14 cellular contexts compared by ENCODE assay signal in genomic region chr4:15488658-15489470, GRCh38. TPM values are rescaled to one million over a fixed set of nuclear protein-coding genes. Genes with fewer than 3 reads are reported as not detected.
DNase-seq lines count a peak whose midpoint lies in the region; ATAC-seq, FAIRE-seq and TF ChIP-seq lines count a peak whose summit lies in the region.
"Had no signal": no experiment of that assay in that cellular context is flagged by ENCODE, and none has a peak within 500 bp of the region (broad histone marks: within the 10 kb centered on the region; RNA-seq: fewer than 3 reads in every experiment).

No MANE protein-coding gene starts in this region.

- H3K27me3 ChIP-seq in bronchial epithelial cell (ENCODE audit: control insufficient read depth, insufficient read depth, low read length): no peaks in the 10 kb centered on the region
- H3K27me3 ChIP-seq in heart right ventricle: no peaks in the 10 kb centered on the region

- intact Hi-C loops in heart right ventricle (cut with DNase I): loop anchor here in 1 of 10 donors (10.0 kb wide), 1 partner anchor 396 kb away; no protein-coding TSS in a partner anchor

- DNase-seq in H4 (ENCODE audit: low spot score) (peak; percentile 75), bronchial epithelial cell (ENCODE audit: low read depth) (no peak), heart right ventricle (no peak), coronary artery (ENCODE audit: low spot score) (no peak), NCI-H345 treated with DMSO at 0.1 percent for 48 hours (lab: John Stamatoyannopoulos, UW; ENCODE audit: unreplicated experiment) (no peak)
- DNase-seq: activated CD4-positive, alpha-beta T cell treated with anti-CD3 and anti-CD28 coated beads for 4 hours; foreskin melanocyte; NCI-H1436 treated with DMSO at 0.1 percent for 48 hours; NCI-H2227 treated with DMSO at 0.1 percent for 48 hours; SHP77 treated with DMSO at 0.1 percent for 48 hours; small intestine; stimulated activated naive B cell treated with anti-CD40 and anti-IgM and Interleukin-4, amounts not matched to agents 10 μg/mL and 1 μg/mL and 100 μg/mL, for 72 hours had no signal

- TF ChIP-seq CTCF in bronchial epithelial cell (IDR thresholded peaks at IDR 0.05; ENCODE audit: insufficient read depth, low read length, severe bottlenecking) (no peak), heart right ventricle (IDR thresholded peaks at IDR 0.05) (no peak), coronary artery (IDR thresholded peaks at IDR 0.05) (no peak)

- H3K36me3 ChIP-seq in bronchial epithelial cell (ENCODE audit: control insufficient read depth, insufficient read depth, low read length): no peaks in the 10 kb centered on the region
- peaks cover 0 to 66% (median 0%) of the 10 kb centered on the region in 9 donors for H3K36me3 ChIP-seq in heart right ventricle

- FAIRE-seq in bronchial epithelial cell (lab: Jason Lieb, UNC): peak; percentile 96
- FAIRE-seq: small intestine had no signal

- ATAC-seq in heart right ventricle: peak; percentile 47 to 90 (median 78)
- ATAC-seq in HG02852 (IDR thresholded peaks at IDR 0.05; ENCODE audit: unreplicated experiment): no peak
- ATAC-seq: stimulated activated naive B cell treated with anti-CD40 and anti-IgM and Interleukin-4, amounts not matched to agents 10 μg/mL and 1 μg/mL and 100 μg/mL, for 72 hours had no signal

- peaks cover 0 to 12% (median 8%) of the 10 kb centered on the region in 9 donors for H3K4me1 ChIP-seq in heart right ventricle

- WGBS in heart right ventricle, 2 donors: 75 to 81% methylated on average over 6 of the region's 6 CpGs

- peak overlapping the region in 7 of 10 donors; percentile 20 to 63 (median 49) for H3K27ac ChIP-seq in heart right ventricle
- peak overlapping the region; percentile 36 for H3K27ac ChIP-seq in temporal lobe (ENCODE audit: low read depth, low read length)
- H3K27ac ChIP-seq in coronary artery: peak overlapping the region in 1 of 2 donors; percentile 54

- H3K4me3 ChIP-seq in bronchial epithelial cell (ENCODE audit: low read depth, low read length) (no peak overlapping the region), heart right ventricle (no peak overlapping the region), coronary artery (no peak overlapping the region)

- H3K9me3 ChIP-seq in heart right ventricle: peaks cover 0 to 37% (median 0%) of the 10 kb centered on the region in 11 donors

RNA-seq across cellular contexts. Expression of gene CC2D2A, which starts 19.2 kb away (rescaled TPM):
- total RNA-seq in H4 (2014; rRNA removed; shearing (Covaris generic)): 9.3 and 16.3 TPM in 2 replicates
- total RNA-seq in bronchial epithelial cell (5.5 and 5.8 TPM in 2 replicates), heart right ventricle (10 to 100 TPM in 3 of 10 donors, 1 to 10 TPM in 7; 4.0 to 10.8 (median 8.3) TPM), temporal lobe (26.3 TPM)
- polyA plus RNA-seq in heart right ventricle: 1 to 10 TPM; 3.2 to 5.0 TPM
